In genomic region chr10:74949024-74949423, GRCh38 we compare ENCODE assay signal across 25 cellular contexts.
DNase-seq lines count a peak whose midpoint lies in the region; ATAC-seq and TF ChIP-seq lines count a peak whose summit lies in the region.
"Had no signal": no experiment of that assay in that cellular context is flagged by ENCODE, and none has a peak within 500 bp of the region (broad histone marks: within the 10 kb centered on the region; RNA-seq: fewer than 3 reads in every experiment).

No MANE protein-coding gene starts in this region.

- ATAC-seq in body of pancreas (no peak), right lobe of liver (peak; percentile 59 to 81 (median 74)), HG02885 (IDR thresholded peaks at IDR 0.05; ENCODE audit: poor library complexity, unreplicated experiment) (no peak), HG02571 (IDR thresholded peaks at IDR 0.05; ENCODE audit: unreplicated experiment) (no peak)
- ATAC-seq: A549; activated CD8-positive, alpha-beta memory T cell treated with anti-CD3 and anti-CD28 coated beads, Interleukin-2, amount 10 ng/mL, durations not matched to agents 7 days and 5 days; T-cell had no signal

- CTCF ChIA-PET in MCF 10A (lab: Yijun Ruan, JAX) (no interaction called here), mammary epithelial cell (lab: Charles Lee; ENCODE audit: low non-redundant PET) (no interaction called here)

- H3K4me1 ChIP-seq in mammary epithelial cell (ENCODE audit: insufficient read depth, low read length) (peaks cover 23% of the 10 kb centered on the region), body of pancreas (peaks cover 33% of the 10 kb centered on the region), right lobe of liver (peaks cover 0 to 28% (median 11%) of the 10 kb centered on the region in 4 donors), urinary bladder (ENCODE audit: insufficient read depth) (peaks cover 2% of the 10 kb centered on the region)
- H3K4me1 ChIP-seq: BLaER1 had no signal

- H3K79me2 ChIP-seq in mammary epithelial cell (ENCODE audit: insufficient read depth, low read length): peaks cover 4% of the 10 kb centered on the region

- H3K27ac ChIP-seq in mammary epithelial cell (ENCODE audit: insufficient read depth, low read depth, low read length) (no peak overlapping the region), body of pancreas (peak overlapping the region in 3 of 4 donors; percentile 12 to 31 (median 22)), right lobe of liver (no peak overlapping the region), urinary bladder (ENCODE audit: low read depth) (peak overlapping the region; percentile 10)
- H3K27ac ChIP-seq: A549, BLaER1, HL-60, PC-9, psoas muscle, tibial artery had no signal

- H2AFZ ChIP-seq in mammary epithelial cell (ENCODE audit: low read depth, low read length): no peak overlapping the region
- H2AFZ ChIP-seq: PC-9 had no signal

- no TSS peak for BruUV-seq in MCF 10A (replicated peaks; lab: Mats Ljungman, UMichigan)
- BruUV-seq in mammary epithelial cell (replicated peaks; lab: Mats Ljungman, UMichigan): no TSS peak

- no peak for DNase-seq in MCF 10A (ENCODE audit: unreplicated experiment)
- no peak for DNase-seq in mammary epithelial cell
- no peak for DNase-seq in body of pancreas
- no peak for DNase-seq in right lobe of liver
- DNase-seq in DMS 273 (lab: John Stamatoyannopoulos, UW; ENCODE audit: unreplicated experiment): no peak
- DNase-seq: activated CD4-positive, alpha-beta T cell treated with anti-CD3 and anti-CD28 coated beads for 36 hours; activated CD8-positive, alpha-beta memory T cell treated with anti-CD3 and anti-CD28 coated beads, Interleukin-2, amount 10 ng/mL, durations not matched to agents 7 days and 5 days; Calu3; effector CD8-positive, alpha-beta T cell; NCI-H2081 treated with DMSO at 0.1 percent for 48 hours; NCI-H446; PC-9; psoas muscle; SHP77 treated with DMSO at 0.1 percent for 48 hours; stimulated activated naive CD4-positive, alpha-beta T cell; T-cell; tibial artery had no signal

- H3K36me3 Mint-ChIP-seq in MCF 10A (ENCODE audit: insufficient read depth, unreplicated experiment): no peaks in the 10 kb centered on the region

- H3K4me3 ChIP-seq in mammary epithelial cell (replicated peaks in 1 of 3; ENCODE audit: insufficient read depth in 1 of 3, low read depth in 2 of 3, low read length in 3 of 3) (no peak overlapping the region), body of pancreas (no peak overlapping the region), right lobe of liver (no peak overlapping the region), urinary bladder (ENCODE audit: low read depth, low read length) (no peak overlapping the region)
- H3K4me3 ChIP-seq: A549, BLaER1, PC-9, psoas muscle, tibial artery had no signal

- H3K9me3 ChIP-seq in mammary epithelial cell (replicated peaks; ENCODE audit: insufficient read depth, low read length) (no peaks in the 10 kb centered on the region), body of pancreas (no peaks in the 10 kb centered on the region), right lobe of liver (no peaks in the 10 kb centered on the region)
- H3K9me3 ChIP-seq: A549, BLaER1, psoas muscle, tibial artery had no signal

- no peak overlapping the region for H3K4me3 Mint-ChIP-seq in MCF 10A (ENCODE audit: unreplicated experiment)
- H3K4me3 Mint-ChIP-seq: activated CD4-positive, alpha-beta T cell treated with anti-CD3 and anti-CD28 coated beads for 36 hours; activated CD8-positive, alpha-beta memory T cell treated with anti-CD3 and anti-CD28 coated beads, Interleukin-2, amount 10 ng/mL, durations not matched to agents 7 days and 5 days; neural crest cell; T-cell had no signal

- TF ChIP-seq POLR2A in body of pancreas (IDR thresholded peaks at IDR 0.05) (no peak), right lobe of liver (IDR thresholded peaks at IDR 0.05) (no peak)

- POLR2A ChIA-PET in MCF 10A (lab: Yijun Ruan, JAX): interaction anchor here (1.7 kb wide), 1 partner anchor 11 kb away, joined by 6 read pairs; no protein-coding TSS in a partner anchor

- in situ Hi-C loops in mammary epithelial cell (cut with MboI; ENCODE audit: low sequenced_read_pairs in 2 of 2): no loop called here

- no peaks in the 10 kb centered on the region for H3K27me3 Mint-ChIP-seq in MCF 10A (ENCODE audit: insufficient read depth, unreplicated experiment)
- H3K27me3 Mint-ChIP-seq: activated CD4-positive, alpha-beta T cell treated with anti-CD3 and anti-CD28 coated beads for 36 hours; activated CD8-positive, alpha-beta memory T cell treated with anti-CD3 and anti-CD28 coated beads, Interleukin-2, amount 10 ng/mL, durations not matched to agents 7 days and 5 days; T-cell had no signal

- H3K27me3 ChIP-seq in mammary epithelial cell (ENCODE audit: insufficient read depth, low read length) (no peaks in the 10 kb centered on the region), body of pancreas (no peaks in the 10 kb centered on the region), right lobe of liver (no peaks in the 10 kb centered on the region)
- H3K27me3 ChIP-seq: BLaER1, tibial artery had no signal

- TF ChIP-seq CTCF in MCF 10A (IDR thresholded peaks at IDR 0.05; ENCODE audit: unreplicated experiment): no peak
- no peak for TF ChIP-seq CTCF in mammary epithelial cell (conservative IDR thresholded peaks at IDR 0.05 in 1 of 2, IDR thresholded peaks at IDR 0.05 in 1 of 2; ENCODE audit: extremely low read depth in 1 of 2, insufficient read depth in 1 of 2, low read depth in 1 of 2, low read length in 2 of 2)
- TF ChIP-seq CTCF in body of pancreas (IDR thresholded peaks at IDR 0.05): no peak
- TF ChIP-seq CTCF in right lobe of liver (IDR thresholded peaks at IDR 0.05): no peak

- H4K20me1 ChIP-seq in mammary epithelial cell (ENCODE audit: insufficient read depth, low read length): no peaks in the 10 kb centered on the region

- no peaks in the 10 kb centered on the region for H3K36me3 ChIP-seq in mammary epithelial cell (ENCODE audit: insufficient read depth, low read length)
- no peaks in the 10 kb centered on the region for H3K36me3 ChIP-seq in body of pancreas (replicated peaks in 1 of 2; ENCODE audit: insufficient read depth in 1 of 2, low read depth in 2 of 2)
- no peaks in the 10 kb centered on the region for H3K36me3 ChIP-seq in right lobe of liver
- H3K36me3 ChIP-seq in urinary bladder (ENCODE audit: insufficient read depth): no peaks in the 10 kb centered on the region
- H3K36me3 ChIP-seq: tibial artery had no signal

- H3K27ac Mint-ChIP-seq in MCF 10A (ENCODE audit: low read depth, unreplicated experiment): peak overlapping the region; percentile 9
- H3K27ac Mint-ChIP-seq: activated CD4-positive, alpha-beta T cell treated with anti-CD3 and anti-CD28 coated beads for 36 hours; activated CD8-positive, alpha-beta memory T cell treated with anti-CD3 and anti-CD28 coated beads, Interleukin-2, amount 10 ng/mL, durations not matched to agents 7 days and 5 days; activated naive CD4-positive, alpha-beta T cell treated with anti-CD3 and anti-CD28 coated beads, Interleukin-2, amount 50 U/mL, for 72 hours; T-cell had no signal

- H3K4me2 ChIP-seq in mammary epithelial cell (ENCODE audit: insufficient read depth, low read depth, low read length): no peak overlapping the region
- H3K4me2 ChIP-seq: A549, BLaER1, PC-9 had no signal

- dilution Hi-C loops in mammary epithelial cell (cut with HindIII; ENCODE audit: low sequenced_read_pairs): no loop called here

- H3K9me3 Mint-ChIP-seq in MCF 10A (ENCODE audit: unreplicated experiment): no peaks in the 10 kb centered on the region
- H3K9me3 Mint-ChIP-seq: neural crest cell, T-cell had no signal

- H3K9ac ChIP-seq in mammary epithelial cell (ENCODE audit: insufficient read depth, low read length): no peak overlapping the region
- H3K9ac ChIP-seq: BLaER1 had no signal

- intact Hi-C loops in MCF 10A (cut with micrococcal nuclease): no loop called here
- intact Hi-C loops in mammary epithelial cell (cut with micrococcal nuclease): no loop called here
- intact Hi-C loops in body of pancreas (cut with DNase I): no loop called here
- intact Hi-C loops in right lobe of liver (cut with DNase I): no loop called here

- WGBS in mammary epithelial cell (ENCODE audit: low coverage, missing lambda C conversion rate): 100% methylated on average over 2 of the region's 2 CpGs
- 93 to 98% methylated on average over 2 of the region's 2 CpGs for WGBS in body of pancreas, 2 donors
- WGBS in right lobe of liver (ENCODE audit: insufficient coverage, low coverage, low lambda C conversion rate, missing lambda C conversion rate): 86% methylated on average over 2 of the region's 2 CpGs
- 68% methylated on average over 2 of the region's 2 CpGs for WGBS in urinary bladder

- H3K4me1 Mint-ChIP-seq in MCF 10A (ENCODE audit: insufficient read depth, unreplicated experiment): peaks cover 33% of the 10 kb centered on the region

Comparison
In these comparisons a context has a peak if more than half of its experiments do, and no peak if none do; other contexts are left out.
1. H3K27ac ChIP-seq: peak in body of pancreas (3 of 4) and urinary bladder (single experiment); none in mammary epithelial cell (single experiment) and right lobe of liver (0 of 3).
2. ATAC-seq: peak in right lobe of liver (4 of 4); none in body of pancreas (single experiment), HG02885 (single experiment) and HG02571 (single experiment).